In genomic region chr13:99323488-99323887, GRCh38 we compare ENCODE assay signal across 14 cellular contexts. TPM values are rescaled to one million over a fixed set of nuclear protein-coding genes. Genes with fewer than 3 reads are reported as not detected.
DNase-seq lines count a peak whose midpoint lies in the region; ATAC-seq, FAIRE-seq and TF ChIP-seq lines count a peak whose summit lies in the region.
"Had no signal": no experiment of that assay in that cellular context is flagged by ENCODE, and none has a peak within 500 bp of the region (broad histone marks: within the 10 kb centered on the region; RNA-seq: fewer than 3 reads in every experiment).

No MANE protein-coding gene starts in this region.

- no peaks in the 10 kb centered on the region for H3K9me3 Mint-ChIP-seq in activated CD8-positive, alpha-beta T cell treated with anti-CD3 and anti-CD28 coated beads, Interleukin-2, amount 10 ng/mL, durations not matched to agents 7 days and 5 days (ENCODE audit: insufficient read depth)
- H3K9me3 Mint-ChIP-seq: WTC11 had no signal

- POLR2A ChIA-PET in activated CD8-positive, alpha-beta T cell treated with anti-CD3 and anti-CD28 coated beads, Interleukin-2, amount 10 ng/mL, durations not matched to agents 7 days and 5 days (lab: Charles Lee): interaction anchor here (0.6 kb wide), 1 partner anchor 955 kb away, joined by 4 read pairs; no protein-coding TSS in a partner anchor

- peaks cover 0 to 9% of the 10 kb centered on the region in 2 donors for H3K36me3 ChIP-seq in left lung
- H3K36me3 ChIP-seq: HAP-1, ovary had no signal

- peaks cover 63% of the 10 kb centered on the region for H3K36me3 Mint-ChIP-seq in activated CD8-positive, alpha-beta T cell treated with anti-CD3 and anti-CD28 coated beads, Interleukin-2, amount 10 ng/mL, durations not matched to agents 7 days and 5 days (ENCODE audit: low read depth)

- ATAC-seq in activated CD8-positive, alpha-beta T cell treated with anti-CD3 and anti-CD28 coated beads, Interleukin-2, amount 10 ng/mL, durations not matched to agents 7 days and 5 days: no peak
- ATAC-seq in left lung: peak; percentile 10
- ATAC-seq in HG03469 (IDR thresholded peaks at IDR 0.05; ENCODE audit: unreplicated experiment): no peak
- ATAC-seq in GM21528 (IDR thresholded peaks at IDR 0.05; ENCODE audit: low FRiP score, unreplicated experiment): no peak
- ATAC-seq: WTC11 had no signal

- no peak for TF ChIP-seq POLR2A in H54 (IDR thresholded peaks at IDR 0.05; ENCODE audit: low read depth, low read length)

- no peak overlapping the region for H3K27ac ChIP-seq in left lung
- H3K27ac ChIP-seq: ovary had no signal

- peaks cover 16 to 63% of the 10 kb centered on the region in 2 donors for H3K4me1 ChIP-seq in left lung
- H3K4me1 ChIP-seq: Caco-2, HAP-1 had no signal

- no peak overlapping the region for H3K4me3 Mint-ChIP-seq in activated CD8-positive, alpha-beta T cell treated with anti-CD3 and anti-CD28 coated beads, Interleukin-2, amount 10 ng/mL, durations not matched to agents 7 days and 5 days
- H3K4me3 Mint-ChIP-seq: WTC11 had no signal

- intact Hi-C loops in left lung (cut with DNase I): no loop called here

- no peaks in the 10 kb centered on the region for H3K9me3 ChIP-seq in left lung
- H3K9me3 ChIP-seq: Caco-2, HAP-1, ovary had no signal

- CTCF ChIA-PET in activated CD8-positive, alpha-beta T cell treated with anti-CD3 and anti-CD28 coated beads, Interleukin-2, amount 10 ng/mL, durations not matched to agents 7 days and 5 days (lab: Charles Lee): interaction anchor here (1.0 to 2.8 kb wide), 5 partner anchors 54 to 147 kb away, joined by 3 to 14 read pairs (median 5); no protein-coding TSS in a partner anchor

- H3K27ac Mint-ChIP-seq in activated CD8-positive, alpha-beta T cell treated with anti-CD3 and anti-CD28 coated beads, Interleukin-2, amount 10 ng/mL, durations not matched to agents 7 days and 5 days: peak overlapping the region; percentile 89
- H3K27ac Mint-ChIP-seq: WTC11 had no signal

- H3K27me3 Mint-ChIP-seq in activated CD8-positive, alpha-beta T cell treated with anti-CD3 and anti-CD28 coated beads, Interleukin-2, amount 10 ng/mL, durations not matched to agents 7 days and 5 days (ENCODE audit: low read depth): no peaks in the 10 kb centered on the region

- no peaks in the 10 kb centered on the region for H3K27me3 ChIP-seq in left lung
- H3K27me3 ChIP-seq: ovary had no signal

- FAIRE-seq in H54 (lab: Jason Lieb, UNC): no peak

- TF ChIP-seq CTCF in left lung (IDR thresholded peaks at IDR 0.05): no peak

- DNase-seq in CD1c-positive myeloid dendritic cell (ENCODE audit: extremely low spot score) (peak; percentile 20), H54 (ENCODE audit: insufficient read length, low spot score) (peak; percentile 39), left lung (no peak), amniotic stem cell (lab: John Stamatoyannopoulos, UW) (no peak), OCI-M1 (lab: John Stamatoyannopoulos, UW) (no peak)
- no peak for DNase-seq in activated CD8-positive, alpha-beta T cell treated with anti-CD3 and anti-CD28 coated beads, Interleukin-2, amount 10 ng/mL, durations not matched to agents 7 days and 5 days
- DNase-seq: Caco-2, ovary, RPMI8226 had no signal

- H3K4me1 Mint-ChIP-seq in activated CD8-positive, alpha-beta T cell treated with anti-CD3 and anti-CD28 coated beads, Interleukin-2, amount 10 ng/mL, durations not matched to agents 7 days and 5 days (ENCODE audit: low read depth): peaks cover 61% of the 10 kb centered on the region
- H3K4me1 Mint-ChIP-seq: WTC11 had no signal

- H3K4me3 ChIP-seq in left lung: no peak overlapping the region
- H3K4me3 ChIP-seq: HAP-1, lung, ovary had no signal

RNA-seq across cellular contexts. Expression of gene GPR183, which starts 16.3 kb away (rescaled TPM):
- total RNA-seq in activated CD8-positive, alpha-beta T cell treated with anti-CD3 and anti-CD28 coated beads, Interleukin-2, amount 10 ng/mL, durations not matched to agents 7 days and 5 days: 1 to 10 TPM; 5.0 to 5.2 TPM
- 10 to 100 TPM in 1 of 2 donors, 1 to 10 TPM in 1; 7.4 to 10.9 TPM for total RNA-seq in left lung
- total RNA-seq: Caco-2 had no signal

Comparison
In these comparisons a context has a peak if more than half of its experiments do, and no peak if none do; other contexts are left out.
1. DNase-seq: peak in CD1c-positive myeloid dendritic cell (single experiment) and H54 (single experiment); none in activated CD8-positive, alpha-beta T cell treated with anti-CD3 and anti-CD28 coated beads, Interleukin-2, amount 10 ng/mL, durations not matched to agents 7 days and 5 days (single experiment), left lung (0 of 2), amniotic stem cell (single experiment) and OCI-M1 (single experiment).